Comparison of ENCODE assay signal across 8 cellular contexts in the genomic region with DNA sequence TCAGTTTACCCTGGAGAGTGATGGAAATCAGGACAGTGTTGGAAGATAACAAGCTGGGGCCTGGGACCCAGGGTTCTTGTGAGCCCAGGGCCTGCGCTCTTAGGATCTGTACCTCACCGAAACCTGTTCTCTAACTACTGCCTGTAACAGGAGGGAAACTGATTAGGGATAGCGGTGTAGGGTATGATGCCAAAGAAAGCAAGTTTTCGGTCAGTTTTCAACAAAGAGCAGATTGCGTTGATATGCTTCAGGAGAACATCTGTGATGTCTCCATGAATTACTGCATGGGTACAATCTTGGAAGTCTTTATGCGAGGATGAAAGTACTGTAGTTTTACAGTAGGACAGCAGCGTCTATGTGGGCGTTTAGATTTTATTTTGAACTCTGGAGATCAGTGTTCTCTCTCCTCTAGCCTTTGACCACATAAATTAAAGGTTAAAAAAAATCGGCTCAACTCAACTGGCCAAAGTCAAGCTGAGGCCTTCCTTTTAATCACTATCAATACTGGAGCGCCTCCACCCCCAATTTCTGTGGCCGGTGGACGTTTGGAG. TPM values are rescaled to one million over a fixed set of nuclear protein-coding genes. Genes with fewer than 3 reads are reported as not detected.
DNase-seq lines count a peak whose midpoint lies in the region; ATAC-seq and TF ChIP-seq lines count a peak whose summit lies in the region.

No MANE protein-coding gene starts in this region.

- H3K9me3 ChIP-seq in MM.1S (replicated peaks; ENCODE audit: insufficient read depth, low read length) = no peaks in the 10 kb centered on the region
- no peaks in the 10 kb centered on the region for H3K9me3 ChIP-seq in endocrine pancreas (ENCODE audit: control insufficient read depth, low read length)

- no peaks in the 10 kb centered on the region for H3K9me2 ChIP-seq in MM.1S (replicated peaks; ENCODE audit: insufficient read depth, low read length)

- DNase-seq in MM.1S (peak; percentile 42), HEK293T (ENCODE audit: extremely low spot score) (no peak)
- no peak for DNase-seq in naive thymus-derived CD8-positive, alpha-beta T cell

- H3K79me2 ChIP-seq in ACC112 (ENCODE audit: control insufficient read depth, insufficient read depth, low read length, unreplicated experiment) (peaks cover 73% of the 10 kb centered on the region), MM.1S (ENCODE audit: low read length) (peaks cover 95% of the 10 kb centered on the region)

- H3K27ac Mint-ChIP-seq in naive thymus-derived CD8-positive, alpha-beta T cell = no peak overlapping the region

- peaks cover 46% of the 10 kb centered on the region for H4K20me1 ChIP-seq in MM.1S (ENCODE audit: insufficient read depth, low read length)

- no peaks in the 10 kb centered on the region for H3K36me3 Mint-ChIP-seq in naive thymus-derived CD8-positive, alpha-beta T cell

- POLR2A ChIA-PET in naive thymus-derived CD8-positive, alpha-beta T cell (lab: Charles Lee) = no interaction called here
- POLR2A ChIA-PET in HEK293T (lab: Yijun Ruan, JAX) = no interaction called here

- CTCF ChIA-PET in HEK293T (lab: Yijun Ruan, JAX) = no interaction called here

- no peak for ATAC-seq in naive thymus-derived CD8-positive, alpha-beta T cell
- ATAC-seq in HG02763 (IDR thresholded peaks at IDR 0.05; ENCODE audit: unreplicated experiment) = no peak
- no peak for ATAC-seq in GM18870 (IDR thresholded peaks at IDR 0.05; ENCODE audit: unreplicated experiment)
- ATAC-seq in GM18511 (IDR thresholded peaks at IDR 0.05; ENCODE audit: unreplicated experiment) = no peak

- H3K9me3 Mint-ChIP-seq in naive thymus-derived CD8-positive, alpha-beta T cell = no peaks in the 10 kb centered on the region

- H2AFZ ChIP-seq in ACC112 (ENCODE audit: low read length, unreplicated experiment) (no peak overlapping the region), MM.1S (ENCODE audit: low read length) (no peak overlapping the region)

- H3K27ac ChIP-seq in ACC112 (ENCODE audit: low read depth, low read length) = peak overlapping the region; percentile 99
- H3K27ac ChIP-seq in MM.1S (ENCODE audit: low read length) = peak overlapping the region; percentile 70

- H3K4me1 ChIP-seq in ACC112 (ENCODE audit: control insufficient read depth, insufficient read depth, low read length, unreplicated experiment) = peaks cover 42% of the 10 kb centered on the region
- H3K4me1 ChIP-seq in MM.1S (ENCODE audit: low read length) = peaks cover 29% of the 10 kb centered on the region
- peaks cover 30% of the 10 kb centered on the region for H3K4me1 ChIP-seq in endocrine pancreas (ENCODE audit: control insufficient read depth, insufficient read depth, low read length)

- H3K9ac ChIP-seq in MM.1S (ENCODE audit: low read length) (peak overlapping the region; percentile 94), endocrine pancreas (ENCODE audit: control insufficient read depth, insufficient read depth, low read length) (no peak overlapping the region)

- H3K36me3 ChIP-seq in ACC112 (ENCODE audit: insufficient read depth, low read length) (no peaks in the 10 kb centered on the region), MM.1S (replicated peaks; ENCODE audit: insufficient read depth, low read length) (no peaks in the 10 kb centered on the region; the same call in 1 of the 2 replicates), endocrine pancreas (ENCODE audit: control insufficient read depth, insufficient read depth, low read length) (no peaks in the 10 kb centered on the region)

- H3K4me3 ChIP-seq in ACC112 (ENCODE audit: low read depth, low read length) = peak overlapping the region; percentile 98
- peak overlapping the region; percentile 95 for H3K4me3 ChIP-seq in MM.1S (ENCODE audit: low read length)
- peak overlapping the region; percentile 73 for H3K4me3 ChIP-seq in endocrine pancreas (ENCODE audit: control insufficient read depth, insufficient read depth, low read length)

- H3K4me2 ChIP-seq in MM.1S (ENCODE audit: low read depth, low read length) = peak overlapping the region; percentile 89

- H3F3A ChIP-seq in MM.1S (ENCODE audit: insufficient read depth, low read length) = peaks cover 56% of the 10 kb centered on the region

- H3K27me3 ChIP-seq in ACC112 (ENCODE audit: insufficient read depth, low read length) (no peaks in the 10 kb centered on the region), MM.1S (replicated peaks; ENCODE audit: insufficient read depth, low read length) (no peaks in the 10 kb centered on the region), endocrine pancreas (ENCODE audit: control insufficient read depth, insufficient read depth, low read length) (no peaks in the 10 kb centered on the region)

- TF ChIP-seq CTCF in MM.1S (IDR thresholded peaks at IDR 0.05; ENCODE audit: low read length) = no peak

- peak overlapping the region; percentile 40 to 73 (median 55) for H3K4me3 Mint-ChIP-seq in naive thymus-derived CD8-positive, alpha-beta T cell

- peaks cover 18 to 36% (median 31%) of the 10 kb centered on the region in 5 donors for H3K27me3 Mint-ChIP-seq in naive thymus-derived CD8-positive, alpha-beta T cell

- H3K4me1 Mint-ChIP-seq in naive thymus-derived CD8-positive, alpha-beta T cell = peaks cover 17 to 56% (median 38%) of the 10 kb centered on the region in 4 donors

TF ChIP-seq in HEK293T, 16 proteins besides CTCF, POLR2A, EP300 and RAD21:
- TF ChIP-seq ELF4 (IDR thresholded peaks at IDR 0.05) = no peak
- TF ChIP-seq NFRKB (IDR thresholded peaks at IDR 0.05) = no peak
- TF ChIP-seq LEF1 (IDR thresholded peaks at IDR 0.05; ENCODE audit: borderline replicate concordance) = no peak
- TF ChIP-seq CTBP1 (IDR thresholded peaks at IDR 0.05; ENCODE audit: borderline replicate concordance) = no peak
- no peak for TF ChIP-seq ARNT (IDR thresholded peaks at IDR 0.05)
- TF ChIP-seq HDGF (IDR thresholded peaks at IDR 0.05; ENCODE audit: borderline replicate concordance) = no peak
- no peak for TF ChIP-seq TARDBP (IDR thresholded peaks at IDR 0.05)
- no peak for TF ChIP-seq BHLHE40 (IDR thresholded peaks at IDR 0.05; ENCODE audit: borderline replicate concordance)
- TF ChIP-seq ZNF384 (IDR thresholded peaks at IDR 0.05) = no peak
- TF ChIP-seq FOXA1 (IDR thresholded peaks at IDR 0.05) = no peak

RNA-seq across cellular contexts. Expression of a gene that starts 3.1 kb away (rescaled TPM):
- 1 to 10 TPM; 3.3 to 4.1 TPM for total RNA-seq in naive thymus-derived CD8-positive, alpha-beta T cell
- polyA plus RNA-seq in naive thymus-derived CD8-positive, alpha-beta T cell = 1 to 10 TPM in 2 of 3 donors, not detected in 1; 1.3 to 4.9 TPM

RNA-seq across cellular contexts. Expression of a gene that starts 58.8 kb away (rescaled TPM):
- 10 to 100 TPM; 30.1 to 30.5 TPM for total RNA-seq in naive thymus-derived CD8-positive, alpha-beta T cell
- polyA plus RNA-seq in naive thymus-derived CD8-positive, alpha-beta T cell = 10 to 100 TPM; 10.0 to 11.7 (median 11.5) TPM
